Comparison of ENCODE assay signal across 1 cellular context in the genomic region with DNA sequence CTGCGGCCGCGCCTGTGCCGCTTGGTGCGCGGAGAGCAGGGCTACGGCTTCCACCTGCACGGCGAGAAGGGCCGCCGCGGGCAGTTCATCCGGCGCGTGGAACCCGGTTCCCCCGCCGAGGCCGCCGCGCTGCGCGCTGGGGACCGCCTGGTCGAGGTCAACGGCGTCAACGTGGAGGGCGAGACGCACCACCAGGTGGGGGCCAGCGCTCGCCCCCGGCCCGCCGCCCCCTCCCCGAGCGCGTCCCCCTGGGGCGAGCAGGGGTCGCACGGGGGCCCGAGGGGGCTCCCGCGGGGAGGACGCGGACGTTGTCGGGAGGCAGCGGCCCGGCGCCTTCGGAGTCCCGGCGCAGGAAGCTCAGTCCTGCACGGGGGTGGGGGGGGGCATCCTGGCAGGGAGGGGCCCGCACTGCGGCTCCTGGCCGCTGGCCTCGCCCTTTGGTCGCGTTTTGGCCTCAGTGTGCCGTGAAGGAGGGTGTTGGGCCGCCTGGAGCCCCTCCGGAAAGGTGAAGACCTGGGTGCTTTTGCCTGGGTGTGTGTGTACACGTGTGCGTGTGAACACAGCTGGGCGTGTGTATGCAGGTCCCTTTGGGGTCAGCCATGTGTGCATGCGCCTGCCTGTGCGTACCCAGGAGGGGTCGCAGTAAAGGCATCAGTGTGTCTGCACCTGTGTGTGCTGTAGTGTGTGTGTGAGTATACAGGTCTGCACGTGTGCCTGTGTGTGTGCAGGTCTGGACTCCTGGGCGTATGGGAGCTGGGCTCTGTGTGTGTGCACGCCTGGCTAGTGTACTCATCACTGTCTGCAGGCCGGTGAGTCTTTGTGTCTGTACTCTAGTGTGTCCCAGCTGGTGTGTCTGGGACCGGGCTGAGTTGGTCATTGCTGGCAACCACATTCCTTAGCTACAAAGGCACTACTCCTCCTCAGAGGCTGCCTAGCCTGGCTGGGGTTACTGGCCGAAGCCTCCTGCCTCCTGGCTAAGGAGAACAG.
TF ChIP-seq lines count a peak whose summit lies in the region.

No MANE protein-coding gene starts in this region.

TF ChIP-seq in HepG2, 621 proteins besides CTCF, POLR2A, EP300 and RAD21 (continued from another document and continues in another):
- TF ChIP-seq, protein P1, sequence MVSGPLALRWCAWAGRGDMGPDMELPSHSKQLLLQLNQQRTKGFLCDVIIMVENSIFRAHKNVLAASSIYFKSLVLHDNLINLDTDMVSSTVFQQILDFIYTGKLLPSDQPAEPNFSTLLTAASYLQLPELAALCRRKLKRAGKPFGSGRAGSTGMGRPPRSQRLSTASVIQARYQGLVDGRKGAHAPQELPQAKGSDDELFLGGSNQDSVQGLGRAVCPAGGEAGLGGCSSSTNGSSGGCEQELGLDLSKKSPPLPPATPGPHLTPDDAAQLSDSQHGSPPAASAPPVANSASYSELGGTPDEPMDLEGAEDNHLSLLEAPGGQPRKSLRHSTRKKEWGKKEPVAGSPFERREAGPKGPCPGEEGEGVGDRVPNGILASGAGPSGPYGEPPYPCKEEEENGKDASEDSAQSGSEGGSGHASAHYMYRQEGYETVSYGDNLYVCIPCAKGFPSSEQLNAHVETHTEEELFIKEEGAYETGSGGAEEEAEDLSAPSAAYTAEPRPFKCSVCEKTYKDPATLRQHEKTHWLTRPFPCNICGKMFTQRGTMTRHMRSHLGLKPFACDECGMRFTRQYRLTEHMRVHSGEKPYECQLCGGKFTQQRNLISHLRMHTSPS (CRISPR knock-in tag; IDR thresholded peaks at IDR 0.05; ENCODE audit: low read depth), result no peak
- TF ChIP-seq, protein P2, sequence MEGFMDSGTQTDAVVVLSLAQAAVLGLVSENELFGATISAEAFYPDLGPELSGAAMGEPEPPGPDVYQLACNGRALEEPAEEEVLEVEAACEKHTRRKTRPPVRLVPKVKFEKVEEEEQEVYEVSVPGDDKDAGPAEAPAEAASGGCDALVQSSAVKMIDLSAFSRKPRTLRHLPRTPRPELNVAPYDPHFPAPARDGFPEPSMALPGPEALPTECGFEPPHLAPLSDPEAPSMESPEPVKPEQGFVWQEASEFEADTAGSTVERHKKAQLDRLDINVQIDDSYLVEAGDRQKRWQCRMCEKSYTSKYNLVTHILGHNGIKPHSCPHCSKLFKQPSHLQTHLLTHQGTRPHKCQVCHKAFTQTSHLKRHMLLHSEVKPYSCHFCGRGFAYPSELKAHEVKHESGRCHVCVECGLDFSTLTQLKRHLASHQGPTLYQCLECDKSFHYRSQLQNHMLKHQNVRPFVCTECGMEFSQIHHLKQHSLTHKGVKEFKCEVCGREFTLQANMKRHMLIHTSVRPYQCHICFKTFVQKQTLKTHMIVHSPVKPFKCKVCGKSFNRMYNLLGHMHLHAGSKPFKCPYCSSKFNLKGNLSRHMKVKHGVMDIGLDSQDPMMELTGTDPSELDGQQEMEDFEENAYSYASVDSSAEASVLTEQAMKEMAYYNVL (CRISPR knock-in tag; IDR thresholded peaks at IDR 0.05; ENCODE audit: borderline replicate concordance), result 0 out of 2 replicates have a peak, but pooled peaks have one; percentile 15
- TF ChIP-seq CC2D1A (CRISPR knock-in tag; IDR thresholded peaks at IDR 0.05) (no peak), ZNF816 (CRISPR knock-in tag; IDR thresholded peaks at IDR 0.05; ENCODE audit: borderline replicate concordance) (no peak), ZNF235 (CRISPR knock-in tag; IDR thresholded peaks at IDR 0.05; ENCODE audit: borderline replicate concordance) (no peak), MYC (CRISPR knock-in tag; IDR thresholded peaks at IDR 0.05; ENCODE audit: borderline replicate concordance) (peak; percentile 76), MAZ (IDR thresholded peaks at IDR 0.05; ENCODE audit: borderline replicate concordance, low read depth, low read length) (no peak), MAZ (CRISPR knock-in tag; IDR thresholded peaks at IDR 0.05; ENCODE audit: low read depth) (no peak; the same call in 1 of the 2 replicates), TBL1XR1 (IDR thresholded peaks at IDR 0.05; ENCODE audit: borderline replicate concordance, low read length, partially characterized antibody) (no peak), ZNF558 (CRISPR knock-in tag; IDR thresholded peaks at IDR 0.05; ENCODE audit: borderline replicate concordance) (no peak), ZNF790 (CRISPR knock-in tag; IDR thresholded peaks at IDR 0.05; ENCODE audit: borderline replicate concordance) (peak; percentile 16; the same call in 1 of the 2 replicates), PHF21A (CRISPR knock-in tag; IDR thresholded peaks at IDR 0.05) (no peak), SIX4 (CRISPR knock-in tag; IDR thresholded peaks at IDR 0.05) (no peak), MXI1 (IDR thresholded peaks at IDR 0.05; ENCODE audit: borderline replicate concordance, low read depth, low read length) (peak; percentile 79; the same call in 2 of the 3 replicates), GATAD1 (CRISPR knock-in tag; IDR thresholded peaks at IDR 0.05) (no peak), TEAD3 (CRISPR knock-in tag; optimal IDR thresholded peaks at IDR 0.05; ENCODE audit: borderline replicate concordance) (peak; percentile 49), ELF4 (CRISPR knock-in tag; IDR thresholded peaks at IDR 0.05; ENCODE audit: borderline replicate concordance) (no peak), ZNF83 (CRISPR knock-in tag; IDR thresholded peaks at IDR 0.05; ENCODE audit: borderline replicate concordance) (no peak), HOXA7 (CRISPR knock-in tag; IDR thresholded peaks at IDR 0.05) (no peak), ATF7 (IDR thresholded peaks at IDR 0.05) (no peak), ATF7 (CRISPR knock-in tag; IDR thresholded peaks at IDR 0.05) (no peak), ZFP37 (CRISPR knock-in tag; IDR thresholded peaks at IDR 0.05; ENCODE audit: borderline replicate concordance) (no peak), TBX3 (IDR thresholded peaks at IDR 0.05; ENCODE audit: borderline replicate concordance) (no peak)
- TF ChIP-seq, protein P3, sequence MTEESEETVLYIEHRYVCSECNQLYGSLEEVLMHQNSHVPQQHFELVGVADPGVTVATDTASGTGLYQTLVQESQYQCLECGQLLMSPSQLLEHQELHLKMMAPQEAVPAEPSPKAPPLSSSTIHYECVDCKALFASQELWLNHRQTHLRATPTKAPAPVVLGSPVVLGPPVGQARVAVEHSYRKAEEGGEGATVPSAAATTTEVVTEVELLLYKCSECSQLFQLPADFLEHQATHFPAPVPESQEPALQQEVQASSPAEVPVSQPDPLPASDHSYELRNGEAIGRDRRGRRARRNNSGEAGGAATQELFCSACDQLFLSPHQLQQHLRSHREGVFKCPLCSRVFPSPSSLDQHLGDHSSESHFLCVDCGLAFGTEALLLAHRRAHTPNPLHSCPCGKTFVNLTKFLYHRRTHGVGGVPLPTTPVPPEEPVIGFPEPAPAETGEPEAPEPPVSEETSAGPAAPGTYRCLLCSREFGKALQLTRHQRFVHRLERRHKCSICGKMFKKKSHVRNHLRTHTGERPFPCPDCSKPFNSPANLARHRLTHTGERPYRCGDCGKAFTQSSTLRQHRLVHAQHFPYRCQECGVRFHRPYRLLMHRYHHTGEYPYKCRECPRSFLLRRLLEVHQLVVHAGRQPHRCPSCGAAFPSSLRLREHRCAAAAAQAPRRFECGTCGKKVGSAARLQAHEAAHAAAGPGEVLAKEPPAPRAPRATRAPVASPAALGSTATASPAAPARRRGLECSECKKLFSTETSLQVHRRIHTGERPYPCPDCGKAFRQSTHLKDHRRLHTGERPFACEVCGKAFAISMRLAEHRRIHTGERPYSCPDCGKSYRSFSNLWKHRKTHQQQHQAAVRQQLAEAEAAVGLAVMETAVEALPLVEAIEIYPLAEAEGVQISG (CRISPR knock-in tag; IDR thresholded peaks at IDR 0.05), result no peak
- TF ChIP-seq, protein P4, sequence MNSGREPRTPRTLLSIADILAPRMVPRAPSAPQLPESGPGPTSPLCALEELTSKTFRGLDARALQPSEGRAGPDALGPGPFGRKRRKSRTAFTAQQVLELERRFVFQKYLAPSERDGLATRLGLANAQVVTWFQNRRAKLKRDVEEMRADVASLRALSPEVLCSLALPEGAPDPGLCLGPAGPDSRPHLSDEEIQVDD (CRISPR knock-in tag; IDR thresholded peaks at IDR 0.05; ENCODE audit: borderline replicate concordance), result no peak
- TF ChIP-seq, protein P5, sequence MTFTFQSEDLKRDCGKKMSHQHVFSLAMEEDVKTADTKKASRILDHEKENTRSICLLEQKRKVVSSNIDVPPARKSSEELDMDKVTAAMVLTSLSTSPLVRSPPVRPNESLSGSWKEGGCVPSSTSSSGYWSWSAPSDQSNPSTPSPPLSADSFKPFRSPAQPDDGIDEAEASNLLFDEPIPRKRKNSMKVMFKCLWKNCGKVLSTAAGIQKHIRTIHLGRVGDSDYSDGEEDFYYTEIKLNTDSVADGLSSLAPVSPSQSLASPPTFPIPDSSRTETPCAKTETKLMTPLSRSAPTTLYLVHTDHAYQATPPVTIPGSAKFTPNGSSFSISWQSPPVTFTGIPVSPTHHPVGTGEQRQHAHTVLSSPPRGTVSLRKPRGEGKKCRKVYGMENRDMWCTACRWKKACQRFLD (CRISPR knock-in tag; IDR thresholded peaks at IDR 0.05; ENCODE audit: borderline replicate concordance), result no peak
- TF ChIP-seq, protein P6, sequence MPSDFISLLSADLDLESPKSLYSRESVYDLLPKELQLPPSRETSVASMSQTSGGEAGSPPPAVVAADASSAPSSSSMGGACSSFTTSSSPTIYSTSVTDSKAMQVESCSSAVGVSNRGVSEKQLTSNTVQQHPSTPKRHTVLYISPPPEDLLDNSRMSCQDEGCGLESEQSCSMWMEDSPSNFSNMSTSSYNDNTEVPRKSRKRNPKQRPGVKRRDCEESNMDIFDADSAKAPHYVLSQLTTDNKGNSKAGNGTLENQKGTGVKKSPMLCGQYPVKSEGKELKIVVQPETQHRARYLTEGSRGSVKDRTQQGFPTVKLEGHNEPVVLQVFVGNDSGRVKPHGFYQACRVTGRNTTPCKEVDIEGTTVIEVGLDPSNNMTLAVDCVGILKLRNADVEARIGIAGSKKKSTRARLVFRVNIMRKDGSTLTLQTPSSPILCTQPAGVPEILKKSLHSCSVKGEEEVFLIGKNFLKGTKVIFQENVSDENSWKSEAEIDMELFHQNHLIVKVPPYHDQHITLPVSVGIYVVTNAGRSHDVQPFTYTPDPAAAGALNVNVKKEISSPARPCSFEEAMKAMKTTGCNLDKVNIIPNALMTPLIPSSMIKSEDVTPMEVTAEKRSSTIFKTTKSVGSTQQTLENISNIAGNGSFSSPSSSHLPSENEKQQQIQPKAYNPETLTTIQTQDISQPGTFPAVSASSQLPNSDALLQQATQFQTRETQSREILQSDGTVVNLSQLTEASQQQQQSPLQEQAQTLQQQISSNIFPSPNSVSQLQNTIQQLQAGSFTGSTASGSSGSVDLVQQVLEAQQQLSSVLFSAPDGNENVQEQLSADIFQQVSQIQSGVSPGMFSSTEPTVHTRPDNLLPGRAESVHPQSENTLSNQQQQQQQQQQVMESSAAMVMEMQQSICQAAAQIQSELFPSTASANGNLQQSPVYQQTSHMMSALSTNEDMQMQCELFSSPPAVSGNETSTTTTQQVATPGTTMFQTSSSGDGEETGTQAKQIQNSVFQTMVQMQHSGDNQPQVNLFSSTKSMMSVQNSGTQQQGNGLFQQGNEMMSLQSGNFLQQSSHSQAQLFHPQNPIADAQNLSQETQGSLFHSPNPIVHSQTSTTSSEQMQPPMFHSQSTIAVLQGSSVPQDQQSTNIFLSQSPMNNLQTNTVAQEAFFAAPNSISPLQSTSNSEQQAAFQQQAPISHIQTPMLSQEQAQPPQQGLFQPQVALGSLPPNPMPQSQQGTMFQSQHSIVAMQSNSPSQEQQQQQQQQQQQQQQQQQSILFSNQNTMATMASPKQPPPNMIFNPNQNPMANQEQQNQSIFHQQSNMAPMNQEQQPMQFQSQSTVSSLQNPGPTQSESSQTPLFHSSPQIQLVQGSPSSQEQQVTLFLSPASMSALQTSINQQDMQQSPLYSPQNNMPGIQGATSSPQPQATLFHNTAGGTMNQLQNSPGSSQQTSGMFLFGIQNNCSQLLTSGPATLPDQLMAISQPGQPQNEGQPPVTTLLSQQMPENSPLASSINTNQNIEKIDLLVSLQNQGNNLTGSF (CRISPR knock-in tag; IDR thresholded peaks at IDR 0.05), result no peak
- TF ChIP-seq, protein P7, sequence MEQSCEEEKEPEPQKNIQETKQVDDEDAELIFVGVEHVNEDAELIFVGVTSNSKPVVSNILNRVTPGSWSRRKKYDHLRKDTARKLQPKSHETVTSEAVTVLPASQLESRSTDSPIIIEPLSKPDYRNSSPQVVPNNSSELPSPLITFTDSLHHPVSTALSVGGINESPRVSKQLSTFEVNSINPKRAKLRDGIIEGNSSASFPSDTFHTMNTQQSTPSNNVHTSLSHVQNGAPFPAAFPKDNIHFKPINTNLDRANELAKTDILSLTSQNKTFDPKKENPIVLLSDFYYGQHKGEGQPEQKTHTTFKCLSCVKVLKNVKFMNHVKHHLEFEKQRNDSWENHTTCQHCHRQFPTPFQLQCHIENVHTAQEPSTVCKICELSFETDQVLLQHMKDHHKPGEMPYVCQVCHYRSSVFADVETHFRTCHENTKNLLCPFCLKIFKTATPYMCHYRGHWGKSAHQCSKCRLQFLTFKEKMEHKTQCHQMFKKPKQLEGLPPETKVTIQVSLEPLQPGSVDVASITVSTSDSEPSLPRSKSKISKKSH (CRISPR knock-in tag; IDR thresholded peaks at IDR 0.05; ENCODE audit: borderline replicate concordance), result 0 out of 2 replicates have a peak, but pooled peaks have one; percentile 29
- TF ChIP-seq, protein P8, sequence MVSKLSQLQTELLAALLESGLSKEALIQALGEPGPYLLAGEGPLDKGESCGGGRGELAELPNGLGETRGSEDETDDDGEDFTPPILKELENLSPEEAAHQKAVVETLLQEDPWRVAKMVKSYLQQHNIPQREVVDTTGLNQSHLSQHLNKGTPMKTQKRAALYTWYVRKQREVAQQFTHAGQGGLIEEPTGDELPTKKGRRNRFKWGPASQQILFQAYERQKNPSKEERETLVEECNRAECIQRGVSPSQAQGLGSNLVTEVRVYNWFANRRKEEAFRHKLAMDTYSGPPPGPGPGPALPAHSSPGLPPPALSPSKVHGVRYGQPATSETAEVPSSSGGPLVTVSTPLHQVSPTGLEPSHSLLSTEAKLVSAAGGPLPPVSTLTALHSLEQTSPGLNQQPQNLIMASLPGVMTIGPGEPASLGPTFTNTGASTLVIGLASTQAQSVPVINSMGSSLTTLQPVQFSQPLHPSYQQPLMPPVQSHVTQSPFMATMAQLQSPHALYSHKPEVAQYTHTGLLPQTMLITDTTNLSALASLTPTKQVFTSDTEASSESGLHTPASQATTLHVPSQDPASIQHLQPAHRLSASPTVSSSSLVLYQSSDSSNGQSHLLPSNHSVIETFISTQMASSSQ (IDR thresholded peaks at IDR 0.05; ENCODE audit: low read depth), result no peak
- TF ChIP-seq, protein P8 (CRISPR knock-in tag; IDR thresholded peaks at IDR 0.05; ENCODE audit: borderline replicate concordance), result no peak
- TF ChIP-seq, protein P9, sequence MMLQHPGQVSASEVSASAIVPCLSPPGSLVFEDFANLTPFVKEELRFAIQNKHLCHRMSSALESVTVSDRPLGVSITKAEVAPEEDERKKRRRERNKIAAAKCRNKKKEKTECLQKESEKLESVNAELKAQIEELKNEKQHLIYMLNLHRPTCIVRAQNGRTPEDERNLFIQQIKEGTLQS (CRISPR knock-in tag; IDR thresholded peaks at IDR 0.05), result no peak
